Comparison of ENCODE assay signal across 22 cellular contexts in genomic region chr3:126834596-126835471, GRCh38.
DNase-seq lines count a peak whose midpoint lies in the region; FAIRE-seq lines count a peak whose summit lies in the region.
"Had no signal": no experiment of that assay in that cellular context is flagged by ENCODE, and none has a peak within 500 bp of the region (broad histone marks: within the 10 kb centered on the region; RNA-seq: fewer than 3 reads in every experiment).

No MANE protein-coding gene starts in this region.

- H3K36me3 ChIP-seq in H7 (replicated peaks; ENCODE audit: control insufficient read depth, insufficient read depth, low read length): no peaks in the 10 kb centered on the region
- H3K36me3 ChIP-seq: pancreas, SJSA1 had no signal

- POLR2A ChIA-PET in activated CD4-positive, alpha-beta memory T cell treated with anti-CD3 and anti-CD28 coated beads, Interleukin-2, amount 10 ng/mL, durations not matched to agents 7 days and 5 days (lab: Charles Lee): no interaction called here
- POLR2A ChIA-PET in activated CD4-positive, alpha-beta memory T cell treated with anti-CD3 and anti-CD28 coated beads for 36 hours (lab: Charles Lee): no interaction called here

- no peaks in the 10 kb centered on the region for H3K4me1 Mint-ChIP-seq in activated CD4-positive, alpha-beta memory T cell treated with anti-CD3 and anti-CD28 coated beads, Interleukin-2, amount 10 ng/mL, durations not matched to agents 7 days and 5 days
- no peaks in the 10 kb centered on the region for H3K4me1 Mint-ChIP-seq in activated CD4-positive, alpha-beta memory T cell treated with anti-CD3 and anti-CD28 coated beads for 36 hours (ENCODE audit: low read depth)

- H3K4me3 ChIP-seq in H7 (ENCODE audit: insufficient read depth, low read depth, low read length): no peak overlapping the region
- H3K4me3 ChIP-seq: hepatocyte, pancreas, SJSA1, skin epidermis, tibial nerve had no signal

- no peak overlapping the region for H3K4me3 Mint-ChIP-seq in activated CD4-positive, alpha-beta memory T cell treated with anti-CD3 and anti-CD28 coated beads, Interleukin-2, amount 10 ng/mL, durations not matched to agents 7 days and 5 days
- H3K4me3 Mint-ChIP-seq in activated CD4-positive, alpha-beta memory T cell treated with anti-CD3 and anti-CD28 coated beads for 36 hours: no peak overlapping the region
- H3K4me3 Mint-ChIP-seq: activated naive CD8-positive, alpha-beta T cell; CD4-positive, alpha-beta T cell; stimulated activated naive B cell treated with anti-CD40 and anti-IgM and Interleukin-4, amounts not matched to agents 10 μg/mL and 1 μg/mL and 100 μg/mL, for 72 hours had no signal

- FAIRE-seq in urothelium cell line (lab: Jason Lieb, UNC): no peak
- FAIRE-seq: A204.1, pancreas had no signal

- H3K27ac Mint-ChIP-seq in activated CD4-positive, alpha-beta memory T cell treated with anti-CD3 and anti-CD28 coated beads, Interleukin-2, amount 10 ng/mL, durations not matched to agents 7 days and 5 days: no peak overlapping the region
- H3K27ac Mint-ChIP-seq in activated CD4-positive, alpha-beta memory T cell treated with anti-CD3 and anti-CD28 coated beads for 36 hours: no peak overlapping the region
- H3K27ac Mint-ChIP-seq: activated naive CD8-positive, alpha-beta T cell; CD4-positive, alpha-beta T cell; stimulated activated naive B cell treated with anti-CD40 and anti-IgM and Interleukin-4, amounts not matched to agents 10 μg/mL and 1 μg/mL and 100 μg/mL, for 72 hours had no signal

- H3K27me3 ChIP-seq in H7 (ENCODE audit: control insufficient read depth, insufficient read depth, low read length): no peaks in the 10 kb centered on the region
- H3K27me3 ChIP-seq: hepatocyte, pancreas, SJSA1, tibial nerve had no signal

- no peaks in the 10 kb centered on the region for H3K36me3 Mint-ChIP-seq in activated CD4-positive, alpha-beta memory T cell treated with anti-CD3 and anti-CD28 coated beads, Interleukin-2, amount 10 ng/mL, durations not matched to agents 7 days and 5 days (ENCODE audit: low read depth)
- H3K36me3 Mint-ChIP-seq in activated CD4-positive, alpha-beta memory T cell treated with anti-CD3 and anti-CD28 coated beads for 36 hours: no peaks in the 10 kb centered on the region

- CTCF ChIA-PET in activated CD4-positive, alpha-beta memory T cell treated with anti-CD3 and anti-CD28 coated beads, Interleukin-2, amount 10 ng/mL, durations not matched to agents 7 days and 5 days (lab: Charles Lee): no interaction called here
- CTCF ChIA-PET in activated CD4-positive, alpha-beta memory T cell treated with anti-CD3 and anti-CD28 coated beads for 36 hours (lab: Charles Lee): interaction anchor here (1.2 kb wide), 1 partner anchor 148 kb away, joined by 3 read pairs; the partner anchor contains the start of gene PLXNA1

- intact Hi-C loops in activated CD4-positive, alpha-beta memory T cell treated with anti-CD3 and anti-CD28 coated beads for 36 hours (cut with micrococcal nuclease): no loop called here

- peak; percentile 13 for DNase-seq in activated CD4-positive, alpha-beta memory T cell treated with anti-CD3 and anti-CD28 coated beads, Interleukin-2, amount 10 ng/mL, durations not matched to agents 7 days and 5 days
- no peak for DNase-seq in activated CD4-positive, alpha-beta memory T cell treated with anti-CD3 and anti-CD28 coated beads for 36 hours
- peak; percentile 75 for DNase-seq in SW480 (ENCODE audit: low spot score)
- peak; percentile 84 for DNase-seq in islet precursor cell
- DNase-seq in urothelium cell line (ENCODE audit: low spot score): peak; percentile 46
- no peak for DNase-seq in H7
- DNase-seq in NCI-H1694 (lab: John Stamatoyannopoulos, UW): no peak
- no peak for DNase-seq in stimulated activated CD4-positive, alpha-beta T cell treated with anti-CD3 and anti-CD28 coated beads, Interleukin-4, amount 100 ng/mL, for 1 hour
- DNase-seq: activated CD4-positive, alpha-beta T cell treated with anti-CD3 and anti-CD28 coated beads, Interleukin-2, amount 50 U/mL, for 4 hours; activated T-cell treated with anti-CD3 and anti-CD28 coated beads, Interleukin-2, amount 50 U/mL, for 48 hours; CD4-positive, alpha-beta T cell; effector CD4-positive, alpha-beta T cell; Karpas-422; NCI-H1436; pancreas; stimulated activated naive B cell treated with anti-CD40 and anti-IgM and Interleukin-4, amounts not matched to agents 10 μg/mL and 1 μg/mL and 100 μg/mL, for 72 hours had no signal

- H3K9me3 Mint-ChIP-seq in activated CD4-positive, alpha-beta memory T cell treated with anti-CD3 and anti-CD28 coated beads, Interleukin-2, amount 10 ng/mL, durations not matched to agents 7 days and 5 days: no peaks in the 10 kb centered on the region
- H3K9me3 Mint-ChIP-seq in activated CD4-positive, alpha-beta memory T cell treated with anti-CD3 and anti-CD28 coated beads for 36 hours: no peaks in the 10 kb centered on the region
- H3K9me3 Mint-ChIP-seq: CD4-positive, alpha-beta T cell; stimulated activated naive B cell treated with anti-CD40 and anti-IgM and Interleukin-4, amounts not matched to agents 10 μg/mL and 1 μg/mL and 100 μg/mL, for 72 hours had no signal

- no peaks in the 10 kb centered on the region for H3K27me3 Mint-ChIP-seq in activated CD4-positive, alpha-beta memory T cell treated with anti-CD3 and anti-CD28 coated beads, Interleukin-2, amount 10 ng/mL, durations not matched to agents 7 days and 5 days
- no peaks in the 10 kb centered on the region for H3K27me3 Mint-ChIP-seq in activated CD4-positive, alpha-beta memory T cell treated with anti-CD3 and anti-CD28 coated beads for 36 hours
- H3K27me3 Mint-ChIP-seq: activated naive CD8-positive, alpha-beta T cell; CD4-positive, alpha-beta T cell; stimulated activated naive B cell treated with anti-CD40 and anti-IgM and Interleukin-4, amounts not matched to agents 10 μg/mL and 1 μg/mL and 100 μg/mL, for 72 hours had no signal

Comparison
In these comparisons a context has a peak if more than half of its experiments do, and no peak if none do; other contexts are left out.
1. DNase-seq: peak in activated CD4-positive, alpha-beta memory T cell treated with anti-CD3 and anti-CD28 coated beads, Interleukin-2, amount 10 ng/mL, durations not matched to agents 7 days and 5 days (single experiment), SW480 (single experiment), islet precursor cell (single experiment) and urothelium cell line (single experiment); none in activated CD4-positive, alpha-beta memory T cell treated with anti-CD3 and anti-CD28 coated beads for 36 hours (single experiment), H7 (single experiment), NCI-H1694 (single experiment) and stimulated activated CD4-positive, alpha-beta T cell treated with anti-CD3 and anti-CD28 coated beads, Interleukin-4, amount 100 ng/mL, for 1 hour (single experiment).